In genomic region chr4:38620527-38620926, GRCh38 we compare ENCODE assay signal across 23 cellular contexts. TPM values are rescaled to one million over a fixed set of nuclear protein-coding genes. Genes with fewer than 3 reads are reported as not detected.
DNase-seq lines count a peak whose midpoint lies in the region; ATAC-seq and TF ChIP-seq lines count a peak whose summit lies in the region.
"Had no signal": no experiment of that assay in that cellular context is flagged by ENCODE, and none has a peak within 500 bp of the region (broad histone marks: within the 10 kb centered on the region; RNA-seq: fewer than 3 reads in every experiment).

No MANE protein-coding gene starts in this region.

- H3K27me3 Mint-ChIP-seq in Calu3 (ENCODE audit: unreplicated experiment): no peaks in the 10 kb centered on the region
- no peaks in the 10 kb centered on the region for H3K27me3 Mint-ChIP-seq in chondrocyte (ENCODE audit: low read depth)

- BruUV-seq in Calu3 (replicated peaks; lab: Mats Ljungman, UMichigan): no TSS peak

- H3K27ac ChIP-seq in Peyer's patch: peak overlapping the region in 3 of 4 donors; percentile 52 to 93 (median 86)
- peak overlapping the region; percentile 71 for H3K27ac ChIP-seq in hepatocyte
- H3K27ac ChIP-seq in transverse colon: peak overlapping the region; percentile 80 to 88 (median 82)
- H3K27ac ChIP-seq: SJSA1, thyroid gland had no signal

- TF ChIP-seq CTCF in Calu3 (IDR thresholded peaks at IDR 0.05; ENCODE audit: unreplicated experiment) (no peak), Peyer's patch (IDR thresholded peaks at IDR 0.05) (no peak), hepatocyte (IDR thresholded peaks at IDR 0.05; ENCODE audit: poor library complexity) (no peak), transverse colon (IDR thresholded peaks at IDR 0.05) (no peak), chondrocyte (IDR thresholded peaks at IDR 0.05) (no peak), omental fat pad (IDR thresholded peaks at IDR 0.05) (no peak)

- H3K27me3 ChIP-seq in Peyer's patch (no peaks in the 10 kb centered on the region), hepatocyte (no peaks in the 10 kb centered on the region), transverse colon (no peaks in the 10 kb centered on the region)
- H3K27me3 ChIP-seq: SJSA1, thyroid gland had no signal

- TF ChIP-seq POLR2A in Peyer's patch (IDR thresholded peaks at IDR 0.05) (no peak), transverse colon (IDR thresholded peaks at IDR 0.05) (no peak)

- H3K36me3 ChIP-seq in Peyer's patch (no peaks in the 10 kb centered on the region), hepatocyte (replicated peaks; ENCODE audit: insufficient read depth, low read depth) (no peaks in the 10 kb centered on the region), transverse colon (no peaks in the 10 kb centered on the region)
- H3K36me3 ChIP-seq: SJSA1, thyroid gland had no signal

- H3K36me3 Mint-ChIP-seq in Calu3 (ENCODE audit: insufficient read depth, unreplicated experiment): peaks cover 5% of the 10 kb centered on the region
- H3K36me3 Mint-ChIP-seq in chondrocyte (ENCODE audit: low read depth): no peaks in the 10 kb centered on the region

- no peak for TF ChIP-seq EP300 in transverse colon (IDR thresholded peaks at IDR 0.05; ENCODE audit: low read depth)

- intact Hi-C loops in Calu3 (cut with micrococcal nuclease; ENCODE audit: unreplicated experiment): loop anchor here (2.0 kb wide), 3 partner anchors 46 to 108 kb away; no protein-coding TSS in a partner anchor
- intact Hi-C loops in transverse colon (cut with DNase I; ENCODE audit: low total_unique reads): no loop called here

- peaks cover 2% of the 10 kb centered on the region for H3K9me3 Mint-ChIP-seq in Calu3 (ENCODE audit: low read depth, unreplicated experiment)
- H3K9me3 Mint-ChIP-seq in chondrocyte (ENCODE audit: low read depth): no peaks in the 10 kb centered on the region
- H3K9me3 Mint-ChIP-seq: immature natural killer cell had no signal

- DNase-seq in Calu3: no peak
- no peak for DNase-seq in Peyer's patch
- no peak for DNase-seq in hepatocyte (ENCODE audit: low spot score)
- no peak for DNase-seq in transverse colon
- no peak for DNase-seq in chondrocyte (ENCODE audit: low spot score)
- no peak for DNase-seq in omental fat pad (ENCODE audit: low spot score)
- DNase-seq in NCI-H2029 treated with DMSO at 0.1 percent for 48 hours (lab: John Stamatoyannopoulos, UW): no peak
- DNase-seq: activated CD4-positive, alpha-beta T cell treated with anti-CD3 and anti-CD28 coated beads, Interleukin-2, amount 50 U/mL, for 4 hours; activated naive CD4-positive, alpha-beta T cell treated with anti-CD3 and anti-CD28 coated beads, Interleukin-2, amount 50 U/mL, for 16 hours; amygdala; cortex of kidney; DMS 273 treated with DMSO at 0.1 percent for 48 hours; foreskin melanocyte; immature natural killer cell; KG1; mesendoderm; NCI-H1417 treated with DMSO at 0.1 percent for 48 hours; NK-92 treated with Interleukin-12 subunit alpha and Interleukin-12 subunit beta, amount 100 ng/mL, for 24 hours; nucleus accumbens; stimulated activated naive CD8-positive, alpha-beta T cell treated with anti-CD3 and anti-CD28 coated beads, Interleukin-15, Interleukin-2, amounts not matched to agents 100 U/mL and 50 U/mL, for 24 hours; thyroid gland had no signal

- H3K4me1 ChIP-seq in Peyer's patch: peaks cover 0 to 10% (median 4%) of the 10 kb centered on the region in 4 donors
- peaks cover 13% of the 10 kb centered on the region for H3K4me1 ChIP-seq in hepatocyte (ENCODE audit: insufficient read depth)
- H3K4me1 ChIP-seq in transverse colon: peaks cover 8 to 28% (median 17%) of the 10 kb centered on the region in 4 donors
- H3K4me1 ChIP-seq: SJSA1 had no signal

- H4K20me1 ChIP-seq in hepatocyte (ENCODE audit: insufficient read depth, poor library complexity, severe bottlenecking): no peaks in the 10 kb centered on the region

- in situ Hi-C loops in transverse colon (cut with MboI; ENCODE audit: low pct_ligation_motif_present in 1 of 4, low pct_unique_long_range_greater_than_20kb in 1 of 4, low sequenced_read_pairs in 3 of 4): no loop called here

- ATAC-seq in omental fat pad (ENCODE audit: low FRiP score): no peak
- ATAC-seq: stimulated activated naive CD8-positive, alpha-beta T cell treated with anti-CD3 and anti-CD28 coated beads, Interleukin-15, Interleukin-2, amounts not matched to agents 100 U/mL and 50 U/mL, for 24 hours; WTC11 had no signal

- H3K27ac Mint-ChIP-seq in Calu3 (ENCODE audit: unreplicated experiment) (peak overlapping the region; percentile 75), chondrocyte (ENCODE audit: unreplicated experiment) (no peak overlapping the region)
- H3K27ac Mint-ChIP-seq: immature natural killer cell, WTC11 had no signal

- no peaks in the 10 kb centered on the region for H3K9me2 ChIP-seq in hepatocyte (replicated peaks; ENCODE audit: insufficient read depth)

- WGBS in hepatocyte (ENCODE audit: low lambda C conversion rate, missing lambda C conversion rate): 84% methylated on average over 2 of the region's 2 CpGs
- WGBS in transverse colon (ENCODE audit: low coverage in 1 of 2), 2 donors: 36 to 47% methylated on average over 2 of the region's 2 CpGs

- no peaks in the 10 kb centered on the region for H3K79me2 ChIP-seq in hepatocyte

- peak overlapping the region; percentile 13 for H3K4me2 ChIP-seq in hepatocyte

- H3K4me3 Mint-ChIP-seq in Calu3 (ENCODE audit: low read depth, unreplicated experiment) (peak overlapping the region; percentile 28), chondrocyte (ENCODE audit: unreplicated experiment) (no peak overlapping the region)
- H3K4me3 Mint-ChIP-seq: immature natural killer cell, WTC11 had no signal

- H3K4me3 ChIP-seq in Peyer's patch (no peak overlapping the region), hepatocyte (no peak overlapping the region), transverse colon (no peak overlapping the region)
- H3K4me3 ChIP-seq: SJSA1, thyroid gland had no signal

- H3K9me3 ChIP-seq in Peyer's patch (no peaks in the 10 kb centered on the region), hepatocyte (ENCODE audit: low read depth) (no peaks in the 10 kb centered on the region), transverse colon (no peaks in the 10 kb centered on the region)
- H3K9me3 ChIP-seq: SJSA1, thyroid gland had no signal

- H2AFZ ChIP-seq in hepatocyte: no peak overlapping the region

- CTCF ChIA-PET in Calu3 (lab: Charles Lee): interaction anchor here (0.9 kb wide), 1 partner anchor 108 kb away, joined by 3 read pairs; no protein-coding TSS in a partner anchor

- H3K4me1 Mint-ChIP-seq in Calu3 (ENCODE audit: low read depth, unreplicated experiment) (peaks cover 44% of the 10 kb centered on the region), chondrocyte (ENCODE audit: low read depth) (peaks cover 3% of the 10 kb centered on the region)

RNA-seq across cellular contexts. Expression of gene KLF3, which starts 43.5 kb away (rescaled TPM):
- total RNA-seq in Calu3 (2022) (49.9 and 56.6 TPM in 2 replicates), Peyer's patch (100 to 1,000 TPM in 2 of 4 donors, 10 to 100 TPM in 2; 36.3 to 128 (median 103) TPM), hepatocyte (77.3 and 81.1 TPM in 2 replicates), transverse colon (100 to 1,000 TPM; 111 to 174 (median 132) TPM), chondrocyte (26.4 to 27.6 TPM (median 26.7 TPM) in 3 replicates), omental fat pad (10 to 100 TPM; 40.4 to 64.9 (median 53.8) TPM)
- polyA plus RNA-seq in hepatocyte: 68.4 and 74.2 TPM in 2 replicates
